8 cellular contexts compared by ENCODE assay signal in genomic region chr19:2495130-2495641, GRCh38. TPM values are rescaled to one million over a fixed set of nuclear protein-coding genes. Genes with fewer than 3 reads are reported as not detected.
DNase-seq lines count a peak whose midpoint lies in the region; ATAC-seq and TF ChIP-seq lines count a peak whose summit lies in the region.

No MANE protein-coding gene starts in this region.

- H3K27me3 ChIP-seq in Karpas-422 (ENCODE audit: low read length), result 0 out of 2 replicates have a peak, but pooled peaks cover 2% of the 10 kb centered on the region
- H3K27me3 ChIP-seq in right atrium auricular region, result no peaks in the 10 kb centered on the region
- no peaks in the 10 kb centered on the region for H3K27me3 ChIP-seq in psoas muscle (ENCODE audit: insufficient read depth in 3 of 3, low read length in 2 of 3)

- H3K27ac ChIP-seq in Karpas-422 (ENCODE audit: low read length), result no peak overlapping the region
- peak overlapping the region; percentile 88 to 95 for H3K27ac ChIP-seq in right atrium auricular region
- H3K27ac ChIP-seq in psoas muscle, result peak overlapping the region; percentile 92

- H3K4me1 ChIP-seq in Karpas-422 (ENCODE audit: low read length) (peaks cover 41% of the 10 kb centered on the region), right atrium auricular region (peaks cover 0 to 45% of the 10 kb centered on the region in 2 donors), psoas muscle (peaks cover 35% of the 10 kb centered on the region)

- WGBS in psoas muscle, 3 donors, result 0 to 3% (median 1%) methylated on average over 19 to 26 of the region's 26 CpGs

- H3K9me2 ChIP-seq in Karpas-422 (replicated peaks; ENCODE audit: insufficient read depth, low read length), result no peaks in the 10 kb centered on the region

- no peak for TF ChIP-seq CTCF in right atrium auricular region (IDR thresholded peaks at IDR 0.05)
- TF ChIP-seq CTCF in psoas muscle (IDR thresholded peaks at IDR 0.05), result no peak

- intact Hi-C loops in psoas muscle (cut with DNase I), result loop anchor here in 1 of 2 donors (2.0 to 5.0 kb wide), 2 partner anchors 18 to 47 kb away; partner anchors contain the start of gene GADD45B

- DNase-seq in EH (ENCODE audit: low read depth) (peak; percentile 87), Karpas-422 (peak; percentile 40), amniotic epithelial cell (ENCODE audit: low read depth) (peak; percentile 45), right atrium auricular region (ENCODE audit: low spot score) (peak; percentile 88), psoas muscle (peak; percentile 80 to 93), inferior parietal cortex (ENCODE audit: extremely low spot score) (no peak), RKO (ENCODE audit: low spot score) (no peak), NCI-H82 treated with DMSO at 0.1 percent for 48 hours (lab: John Stamatoyannopoulos, UW; ENCODE audit: unreplicated experiment) (no peak)

- H3K36me3 ChIP-seq in Karpas-422 (ENCODE audit: insufficient read depth, low read length) (no peaks in the 10 kb centered on the region), right atrium auricular region (no peaks in the 10 kb centered on the region), psoas muscle (ENCODE audit: insufficient read depth in 1 of 2, low read depth in 1 of 2) (no peaks in the 10 kb centered on the region)

- H3K4me3 ChIP-seq in Karpas-422 (ENCODE audit: low read length), result peak overlapping the region; percentile 66
- H3K4me3 ChIP-seq in right atrium auricular region, result peak overlapping the region; percentile 31 to 63
- H3K4me3 ChIP-seq in psoas muscle, result peak overlapping the region; percentile 55

- peak overlapping the region; percentile 68 for H3K9ac ChIP-seq in Karpas-422 (ENCODE audit: low read length)

- H4K20me1 ChIP-seq in Karpas-422 (ENCODE audit: insufficient read depth, low read depth, low read length), result no peaks in the 10 kb centered on the region

- H3K9me3 ChIP-seq in Karpas-422 (ENCODE audit: low read length) (no peaks in the 10 kb centered on the region), right atrium auricular region (no peaks in the 10 kb centered on the region), psoas muscle (no peaks in the 10 kb centered on the region)

- ATAC-seq in psoas muscle, result peak; percentile 85 to 94 (median 88)

- no peaks in the 10 kb centered on the region for H3K79me2 ChIP-seq in Karpas-422 (ENCODE audit: low read length)

- peak overlapping the region; percentile 83; the same call in 1 of the 2 replicates for H2AFZ ChIP-seq in Karpas-422 (ENCODE audit: low read length)

- H3K4me2 ChIP-seq in Karpas-422 (ENCODE audit: low read depth, low read length, poor library complexity, severe bottlenecking), result peak overlapping the region; percentile 78

RNA-seq across cellular contexts. Expression of gene GADD45B, which starts 19.3 kb away (rescaled TPM):
- total RNA-seq in Karpas-422 (2014; rRNA removed; shearing (Covaris generic); ENCODE audit: low replicate concordance), result 8.6 and 11.0 TPM in 2 replicates
- total RNA-seq in right atrium auricular region (100 to 1,000 TPM; 205 to 218 TPM), psoas muscle (10 to 100 TPM; 10.9 to 63.1 (median 25.6) TPM)
- polyA plus RNA-seq in psoas muscle, result 10 to 100 TPM; 14.1 to 94.1 (median 19.3) TPM

RNA-seq across cellular contexts. Expression of gene LMNB2, which starts 38.4 kb away (rescaled TPM):
- total RNA-seq in Karpas-422 (2014; rRNA removed; shearing (Covaris generic); ENCODE audit: low replicate concordance), result 20.8 and 80.2 TPM in 2 replicates
- 10 to 100 TPM in 1 of 2 donors, 1 to 10 TPM in 1; 9.9 to 16.2 TPM for total RNA-seq in right atrium auricular region
- total RNA-seq in psoas muscle, result 10 to 100 TPM; 11.4 to 28.6 (median 22.7) TPM
- polyA plus RNA-seq in psoas muscle, result 10 to 100 TPM; 27.6 to 40.3 (median 38.1) TPM

Comparison
In these comparisons a context has a peak if more than half of its experiments do, and no peak if none do; other contexts are left out.
1. DNase-seq: peak in EH (single experiment), Karpas-422 (single experiment), amniotic epithelial cell (single experiment), right atrium auricular region (single experiment) and psoas muscle (2 of 2); none in inferior parietal cortex (single experiment), RKO (single experiment) and NCI-H82 treated with DMSO at 0.1 percent for 48 hours (single experiment).
2. Peak in every context shown above with its lines, with median percentiles within 50 percentile points of each other: H3K4me3 ChIP-seq.